ENCODE assay signal across 21 cellular contexts in genomic region chr7:87057210-87057609, GRCh38. TPM values are rescaled to one million over a fixed set of nuclear protein-coding genes. Genes with fewer than 3 reads are reported as not detected.
A peak's percentile ranks its signal among the peaks of the same experiment; 100 is the strongest.
DNase-seq lines count a peak whose midpoint lies in the region; ATAC-seq and TF ChIP-seq lines count a peak whose summit lies in the region.
"Had no signal": no experiment of that assay in that cellular context is flagged by ENCODE, and none has a peak within 500 bp of the region (broad histone marks: within the 10 kb centered on the region; RNA-seq: fewer than 3 reads in every experiment).

No MANE protein-coding gene starts in this region.

- TF ChIP-seq EP300 in gastroesophageal sphincter (IDR thresholded peaks at IDR 0.05) (no peak), neural cell (conservative IDR thresholded peaks at IDR 0.05; ENCODE audit: poor library complexity, severe bottlenecking) (no peak)

- no peak for TF ChIP-seq POLR2A in gastroesophageal sphincter (IDR thresholded peaks at IDR 0.05)

- H4K20me1 ChIP-seq in neural cell (ENCODE audit: insufficient read depth), result no peaks in the 10 kb centered on the region
- no peaks in the 10 kb centered on the region for H4K20me1 ChIP-seq in smooth muscle cell (ENCODE audit: low read depth)

- H3K27ac Mint-ChIP-seq in activated T-helper 17 cell treated with anti-CD3 and anti-CD28 coated beads, Interleukin-2, amount 50 U/mL, for 72 hours, result no peak overlapping the region
- H3K27ac Mint-ChIP-seq: B cell had no signal

- DNase-seq in left ventricle myocardium inferior (no peak), left cardiac atrium (no peak), upper lobe of right lung (no peak), smooth muscle cell (lab: John Stamatoyannopoulos, UW; ENCODE audit: unreplicated experiment) (no peak), SW480 (ENCODE audit: low spot score) (no peak)
- DNase-seq: COR-L47, DMS 273 treated with DMSO at 0.1 percent for 48 hours, GM23248, MM.1S, NCI-H1092, NCI-H1436 treated with DMSO at 0.1 percent for 48 hours, NCI-H2029, NCI-H345, NCI-H524 treated with DMSO at 0.1 percent for 48 hours, PC-3, RPMI8226 had no signal

- H3K9me2 ChIP-seq in neural cell (ENCODE audit: insufficient read depth, low read length), result no peaks in the 10 kb centered on the region

- intact Hi-C loops in left ventricle myocardium inferior (cut with micrococcal nuclease) (no loop called here), left cardiac atrium (cut with DNase I) (loop anchor here in 1 of 2 donors (5.0 kb wide), 1 partner anchor 125 kb away; no protein-coding TSS in a partner anchor), upper lobe of right lung (cut with DNase I) (no loop called here)

- H3K27ac ChIP-seq in left ventricle myocardium inferior (replicated peaks) (peak overlapping the region; percentile 56), gastroesophageal sphincter (peak overlapping the region in 3 of 4 donors; percentile 9 to 53 (median 12)), neural cell (ENCODE audit: low read length) (no peak overlapping the region), upper lobe of right lung (no peak overlapping the region), smooth muscle cell (ENCODE audit: low read depth) (no peak overlapping the region)
- H3K27ac ChIP-seq: GM23248 had no signal

- H3F3A ChIP-seq in neural cell (ENCODE audit: insufficient read depth, low read length, poor library complexity, severe bottlenecking) (no peaks in the 10 kb centered on the region), smooth muscle cell (ENCODE audit: low read depth) (peaks cover 3% of the 10 kb centered on the region)

- H3K36me3 ChIP-seq in left ventricle myocardium inferior, result no peaks in the 10 kb centered on the region
- H3K36me3 ChIP-seq in gastroesophageal sphincter, result no peaks in the 10 kb centered on the region
- H3K36me3 ChIP-seq in neural cell (ENCODE audit: insufficient read depth, low read length), result no peaks in the 10 kb centered on the region
- no peaks in the 10 kb centered on the region for H3K36me3 ChIP-seq in upper lobe of right lung
- H3K36me3 ChIP-seq in smooth muscle cell (ENCODE audit: low read depth), result no peaks in the 10 kb centered on the region
- H3K36me3 ChIP-seq: HAP-1 had no signal

- no peak overlapping the region for H3K4me3 ChIP-seq in left ventricle myocardium inferior
- H3K4me3 ChIP-seq in gastroesophageal sphincter, result no peak overlapping the region
- peak overlapping the region; percentile 72 for H3K4me3 ChIP-seq in neural cell (ENCODE audit: low read length)
- H3K4me3 ChIP-seq in upper lobe of right lung, result peak overlapping the region; percentile 65
- H3K4me3 ChIP-seq in smooth muscle cell, result no peak overlapping the region
- H3K4me3 ChIP-seq: GM23248, HAP-1 had no signal

- H3K9ac ChIP-seq in neural cell (ENCODE audit: low read length) (no peak overlapping the region), smooth muscle cell (ENCODE audit: low read depth) (no peak overlapping the region)
- H3K9ac ChIP-seq: GM23248 had no signal

- WGBS in gastroesophageal sphincter (ENCODE audit: low coverage in 1 of 2), 2 donors, result 90 to 93% methylated on average over 2 of the region's 2 CpGs
- 91% methylated on average over 2 of the region's 2 CpGs for WGBS in smooth muscle cell (ENCODE audit: low lambda C conversion rate)

- H3K9me3 Mint-ChIP-seq in activated T-helper 17 cell treated with anti-CD3 and anti-CD28 coated beads, Interleukin-2, amount 50 U/mL, for 72 hours, result no peaks in the 10 kb centered on the region

- H3K9me3 ChIP-seq in left ventricle myocardium inferior (replicated peaks) (no peaks in the 10 kb centered on the region), gastroesophageal sphincter (no peaks in the 10 kb centered on the region), neural cell (ENCODE audit: low read length) (no peaks in the 10 kb centered on the region), upper lobe of right lung (no peaks in the 10 kb centered on the region), smooth muscle cell (replicated peaks; ENCODE audit: low read depth) (no peaks in the 10 kb centered on the region)
- H3K9me3 ChIP-seq: HAP-1 had no signal

- no peak for TF ChIP-seq RAD21 in neural cell (conservative IDR thresholded peaks at IDR 0.05)

- no peak overlapping the region for H3K4me2 ChIP-seq in neural cell (ENCODE audit: low read length)
- H3K4me2 ChIP-seq in smooth muscle cell, result no peak overlapping the region

- H3K27me3 ChIP-seq in left ventricle myocardium inferior (ENCODE audit: low read depth) (no peaks in the 10 kb centered on the region), gastroesophageal sphincter (no peaks in the 10 kb centered on the region), neural cell (ENCODE audit: insufficient read depth, low read depth, low read length) (no peaks in the 10 kb centered on the region), upper lobe of right lung (no peaks in the 10 kb centered on the region), smooth muscle cell (ENCODE audit: low read depth) (no peaks in the 10 kb centered on the region)

- no peaks in the 10 kb centered on the region for H3K79me2 ChIP-seq in neural cell (replicated peaks; ENCODE audit: insufficient read depth, low read length)
- no peaks in the 10 kb centered on the region for H3K79me2 ChIP-seq in smooth muscle cell (ENCODE audit: low read depth)

- no peaks in the 10 kb centered on the region for H3K36me3 Mint-ChIP-seq in activated T-helper 17 cell treated with anti-CD3 and anti-CD28 coated beads, Interleukin-2, amount 50 U/mL, for 72 hours (ENCODE audit: low read depth)

- ATAC-seq in left cardiac atrium (no peak), gastroesophageal sphincter (no peak), upper lobe of right lung (no peak)
- no peak for ATAC-seq in activated T-helper 17 cell treated with anti-CD3 and anti-CD28 coated beads, Interleukin-2, amount 50 U/mL, for 72 hours (replicated peaks)
- ATAC-seq: PC-3 had no signal

- no peak overlapping the region for H3K4me3 Mint-ChIP-seq in activated T-helper 17 cell treated with anti-CD3 and anti-CD28 coated beads, Interleukin-2, amount 50 U/mL, for 72 hours
- H3K4me3 Mint-ChIP-seq: B cell had no signal

- peaks cover 7% of the 10 kb centered on the region for H3K27me3 Mint-ChIP-seq in activated T-helper 17 cell treated with anti-CD3 and anti-CD28 coated beads, Interleukin-2, amount 50 U/mL, for 72 hours
- H3K27me3 Mint-ChIP-seq: B cell had no signal

- H2AFZ ChIP-seq in neural cell (ENCODE audit: low read depth, low read length) (no peak overlapping the region), smooth muscle cell (ENCODE audit: low read depth) (no peak overlapping the region)

- peaks cover 6% of the 10 kb centered on the region for H3K4me1 Mint-ChIP-seq in activated T-helper 17 cell treated with anti-CD3 and anti-CD28 coated beads, Interleukin-2, amount 50 U/mL, for 72 hours

- TF ChIP-seq CTCF in left ventricle myocardium inferior (IDR thresholded peaks at IDR 0.05; ENCODE audit: borderline replicate concordance) (no peak), gastroesophageal sphincter (IDR thresholded peaks at IDR 0.05) (no peak), neural cell (IDR thresholded peaks at IDR 0.05; ENCODE audit: poor library complexity, severe bottlenecking) (no peak), upper lobe of right lung (IDR thresholded peaks at IDR 0.05) (no peak), smooth muscle cell (IDR thresholded peaks at IDR 0.05; ENCODE audit: borderline replicate concordance, insufficient read depth, poor library complexity, severe bottlenecking) (no peak)

- H3K4me1 ChIP-seq in left ventricle myocardium inferior, result peaks cover 37% of the 10 kb centered on the region
- peaks cover 0 to 37% (median 0%) of the 10 kb centered on the region in 3 donors for H3K4me1 ChIP-seq in gastroesophageal sphincter
- no peaks in the 10 kb centered on the region for H3K4me1 ChIP-seq in upper lobe of right lung
- H3K4me1 ChIP-seq in smooth muscle cell (ENCODE audit: low read depth), result no peaks in the 10 kb centered on the region
- H3K4me1 ChIP-seq: HAP-1 had no signal

TF ChIP-seq in neural cell, 6 proteins besides CTCF, POLR2A, EP300 and RAD21:
- TF ChIP-seq MXI1 (conservative IDR thresholded peaks at IDR 0.05; ENCODE audit: poor library complexity, severe bottlenecking) (no peak), TAF1 (IDR thresholded peaks at IDR 0.05; ENCODE audit: low read depth) (no peak), SMC3 (conservative IDR thresholded peaks at IDR 0.05; ENCODE audit: poor library complexity) (no peak), EZH2 (IDR thresholded peaks at IDR 0.05; ENCODE audit: borderline replicate concordance, insufficient read depth, low read length, poor library complexity, severe bottlenecking) (no peak), POLR2AphosphoS5 (IDR thresholded peaks at IDR 0.05) (no peak), REST (IDR thresholded peaks at IDR 0.05; ENCODE audit: borderline replicate concordance) (no peak)

RNA-seq across cellular contexts. Expression of gene ELAPOR2, which starts 2.2 kb away (rescaled TPM):
- total RNA-seq in left ventricle myocardium inferior (3.9 TPM), left cardiac atrium (1 to 10 TPM; 8.0 to 9.5 TPM), gastroesophageal sphincter (10 to 100 TPM; 14.6 to 24.9 (median 19.7) TPM), upper lobe of right lung (127 TPM), smooth muscle cell (27.6 and 36.4 TPM in 2 replicates)
- polyA plus RNA-seq in neural cell (21.9 and 30.5 TPM in 2 replicates), smooth muscle cell (21.7 and 28.2 TPM in 2 replicates)
- polyA minus RNA-seq in neural cell, result 72.8 and 81.6 TPM in 2 replicates
- total RNA-seq in activated T-helper 17 cell treated with anti-CD3 and anti-CD28 coated beads, Interleukin-2, amount 50 U/mL, for 72 hours, result 1 to 10 TPM; 3.0 to 3.7 TPM

Comparison
In these comparisons a context has a peak if more than half of its experiments do, and no peak if none do; other contexts are left out.
1. H3K27ac ChIP-seq: peak in left ventricle myocardium inferior (single experiment) and gastroesophageal sphincter (3 of 4); none in neural cell (single experiment), upper lobe of right lung (single experiment) and smooth muscle cell (single experiment).
2. H3K4me3 ChIP-seq: peak in neural cell (single experiment) and upper lobe of right lung (single experiment); none in left ventricle myocardium inferior (single experiment), gastroesophageal sphincter (0 of 2) and smooth muscle cell (single experiment).